ENCODE assay signal across 13 cellular contexts in genomic region chr9:88530051-88530450, GRCh38. TPM values are rescaled to one million over a fixed set of nuclear protein-coding genes. Genes with fewer than 3 reads are reported as not detected.
DNase-seq lines count a peak whose midpoint lies in the region; ATAC-seq, FAIRE-seq and TF ChIP-seq lines count a peak whose summit lies in the region.
"Had no signal": no experiment of that assay in that cellular context is flagged by ENCODE, and none has a peak within 500 bp of the region (broad histone marks: within the 10 kb centered on the region; RNA-seq: fewer than 3 reads in every experiment).

No MANE protein-coding gene starts in this region.

- H3K9ac ChIP-seq in SK-N-SH (peak overlapping the region; percentile 6; the same call in 1 of the 2 replicates), astrocyte (ENCODE audit: low read length) (peak overlapping the region; percentile 58)

- WGBS in SK-N-SH (ENCODE audit: low lambda C conversion rate), result 67% methylated on average over 1 of the region's 1 CpG
- WGBS in hepatocyte (ENCODE audit: low lambda C conversion rate, missing lambda C conversion rate), result 84% methylated on average over 1 of the region's 1 CpG

- DNase-seq in SK-N-SH (no peak), astrocyte (ENCODE audit: low read depth) (peak; percentile 90), hepatocyte (ENCODE audit: low spot score) (no peak), vagina (ENCODE audit: extremely low spot score in 2 of 2) (no peak), NOMO-1 treated with dmso at 0.1 percent for 144 hours (lab: John Stamatoyannopoulos, UW; ENCODE audit: unreplicated experiment) (no peak), HPDE6-E6E7 (ENCODE audit: extremely low spot score) (no peak)
- DNase-seq: 8988T; activated naive CD4-positive, alpha-beta T cell; GOT3; NCI-H1105; NCI-H69 had no signal

- H3K4me3 ChIP-seq in SK-N-SH (ENCODE audit: low read depth in 2 of 2, low read length in 1 of 2) (no peak overlapping the region), astrocyte (ENCODE audit: insufficient read depth, low read depth, low read length) (peak overlapping the region; percentile 21), hepatocyte (no peak overlapping the region), vagina (no peak overlapping the region)

- H3K36me3 Mint-ChIP-seq in astrocyte (ENCODE audit: low read depth, unreplicated experiment), result peaks cover 2% of the 10 kb centered on the region

- TF ChIP-seq POLR2A in vagina (IDR thresholded peaks at IDR 0.05), result no peak

- peaks cover 36% of the 10 kb centered on the region; the same call in 1 of the 2 replicates for H3K79me2 ChIP-seq in SK-N-SH (ENCODE audit: insufficient read depth)
- H3K79me2 ChIP-seq in astrocyte (ENCODE audit: insufficient read depth, low read length), result peaks cover 10% of the 10 kb centered on the region
- H3K79me2 ChIP-seq in hepatocyte, result no peaks in the 10 kb centered on the region

- H2AFZ ChIP-seq in SK-N-SH (ENCODE audit: low read depth) (peak overlapping the region; percentile 13; the same call in 1 of the 2 replicates), astrocyte (ENCODE audit: low read depth, low read length) (peak overlapping the region; percentile 49), hepatocyte (no peak overlapping the region)

- H3K9me3 ChIP-seq in SK-N-SH (no peaks in the 10 kb centered on the region), astrocyte (ENCODE audit: insufficient read depth, low read depth, low read length) (no peaks in the 10 kb centered on the region), hepatocyte (ENCODE audit: low read depth) (no peaks in the 10 kb centered on the region), vagina (no peaks in the 10 kb centered on the region)

- no peak overlapping the region for H3K4me3 Mint-ChIP-seq in astrocyte (ENCODE audit: unreplicated experiment)

- no peaks in the 10 kb centered on the region for H3K9me2 ChIP-seq in SK-N-SH
- no peaks in the 10 kb centered on the region for H3K9me2 ChIP-seq in hepatocyte (replicated peaks; ENCODE audit: insufficient read depth)

- no peak for TF ChIP-seq RAD21 in SK-N-SH (IDR thresholded peaks at IDR 0.05; ENCODE audit: low read length)

- peak overlapping the region; percentile 88 for H3K27ac Mint-ChIP-seq in astrocyte (ENCODE audit: unreplicated experiment)

- no peaks in the 10 kb centered on the region for H3K27me3 Mint-ChIP-seq in astrocyte (ENCODE audit: low read depth, unreplicated experiment)

- peaks cover 8% of the 10 kb centered on the region for H3F3A ChIP-seq in SK-N-SH (replicated peaks; ENCODE audit: insufficient read depth)

- FAIRE-seq in astrocyte (lab: Jason Lieb, UNC), result peak; percentile 87

- peak overlapping the region; percentile 45 for H3K4me2 ChIP-seq in SK-N-SH
- peak overlapping the region; percentile 80 for H3K4me2 ChIP-seq in astrocyte (ENCODE audit: low read length)
- H3K4me2 ChIP-seq in hepatocyte, result peak overlapping the region; percentile 25

- H4K20me1 ChIP-seq in SK-N-SH (ENCODE audit: insufficient read depth) (no peaks in the 10 kb centered on the region), astrocyte (ENCODE audit: insufficient read depth, low read length) (no peaks in the 10 kb centered on the region), hepatocyte (ENCODE audit: insufficient read depth, poor library complexity, severe bottlenecking) (no peaks in the 10 kb centered on the region)

- H3K4me1 ChIP-seq in SK-N-SH (ENCODE audit: control insufficient read depth in 1 of 2, insufficient read depth in 2 of 2, low read depth in 1 of 2, low read length in 1 of 2), result peaks cover 4 to 31% of the 10 kb centered on the region in 2 experiments; a peak in 3 of 4 replicates
- H3K4me1 ChIP-seq in astrocyte (ENCODE audit: insufficient read depth, low read length), result peaks cover 40% of the 10 kb centered on the region
- peaks cover 26% of the 10 kb centered on the region for H3K4me1 ChIP-seq in hepatocyte (ENCODE audit: insufficient read depth)
- H3K4me1 ChIP-seq in vagina, result peaks cover 42% of the 10 kb centered on the region

- POLR2A ChIA-PET in SK-N-SH (lab: Yijun Ruan, JAX), result no interaction called here

- peaks cover 3% of the 10 kb centered on the region for H3K9me3 Mint-ChIP-seq in astrocyte (ENCODE audit: unreplicated experiment)

- TF ChIP-seq CTCF in SK-N-SH (IDR thresholded peaks at IDR 0.05) (no peak), astrocyte (IDR thresholded peaks at IDR 0.05; ENCODE audit: insufficient read depth, low read depth, low read length) (no peak), hepatocyte (IDR thresholded peaks at IDR 0.05; ENCODE audit: poor library complexity) (no peak), vagina (IDR thresholded peaks at IDR 0.05) (no peak)

- H3K27ac ChIP-seq in SK-N-SH (ENCODE audit: low read depth in 2 of 2, low read length in 1 of 2) (peak overlapping the region in 1 of 2 experiments; percentile 61; a peak in 2 of 4 replicates), astrocyte (ENCODE audit: low read depth, low read length) (peak overlapping the region; percentile 86), hepatocyte (peak overlapping the region; percentile 70), vagina (peak overlapping the region; percentile 91)

- ATAC-seq in SK-N-SH treated with all-trans-retinoic acid at 6 μM for 48 hours (no peak), HG03280 (IDR thresholded peaks at IDR 0.05; ENCODE audit: unreplicated experiment) (no peak)

- TF ChIP-seq EP300 in SK-N-SH (IDR thresholded peaks at IDR 0.05; ENCODE audit: borderline replicate concordance in 1 of 2, low read depth in 1 of 2, low read length in 1 of 2), result peak in 1 of 2 experiments; percentile 54; a peak in 1 of 4 replicates

- H3K27me3 ChIP-seq in SK-N-SH (ENCODE audit: insufficient read depth), result no peaks in the 10 kb centered on the region
- no peaks in the 10 kb centered on the region for H3K27me3 ChIP-seq in astrocyte (ENCODE audit: insufficient read depth, low read length)
- no peaks in the 10 kb centered on the region for H3K27me3 ChIP-seq in hepatocyte
- H3K27me3 ChIP-seq in vagina, result no peaks in the 10 kb centered on the region

- H3K4me1 Mint-ChIP-seq in astrocyte (ENCODE audit: low read depth, unreplicated experiment), result peaks cover 31% of the 10 kb centered on the region

- intact Hi-C loops in vagina (cut with DNase I), result no loop called here

- H3K36me3 ChIP-seq in SK-N-SH (replicated peaks in 1 of 2; ENCODE audit: control insufficient read depth in 1 of 2, insufficient read depth in 2 of 2, low read length in 1 of 2), result no peaks in the 10 kb centered on the region
- no peaks in the 10 kb centered on the region for H3K36me3 ChIP-seq in astrocyte (ENCODE audit: insufficient read depth, low read length)
- no peaks in the 10 kb centered on the region for H3K36me3 ChIP-seq in hepatocyte (replicated peaks; ENCODE audit: insufficient read depth, low read depth)
- no peaks in the 10 kb centered on the region for H3K36me3 ChIP-seq in vagina

- CTCF ChIA-PET in SK-N-SH (lab: Yijun Ruan, JAX), result no interaction called here

TF ChIP-seq in SK-N-SH, 30 proteins besides CTCF, POLR2A, EP300 and RAD21 (continues in another document):
- TF ChIP-seq TCF12 (IDR thresholded peaks at IDR 0.05) (peak; percentile 53; the same call in 1 of the 2 replicates), NRF1 (IDR thresholded peaks at IDR 0.05; ENCODE audit: low read depth, low read length) (no peak), MAX (IDR thresholded peaks at IDR 0.05; ENCODE audit: low read depth) (no peak), RFX5 (IDR thresholded peaks at IDR 0.05; ENCODE audit: low read length) (no peak), JUND (IDR thresholded peaks at IDR 0.05) (0 out of 2 replicates have a peak, but pooled peaks have one; percentile 33), TAF1 (IDR thresholded peaks at IDR 0.05; ENCODE audit: borderline replicate concordance, low read depth, low read length) (no peak), FOXM1 (IDR thresholded peaks at IDR 0.05; ENCODE audit: low read depth) (0 out of 2 replicates have a peak, but pooled peaks have one; percentile 42), FOSL2 (IDR thresholded peaks at IDR 0.05; ENCODE audit: borderline replicate concordance, low read depth) (peak; percentile 37; the same call in 1 of the 2 replicates)

TF ChIP-seq in SK-N-SH treated with all-trans-retinoic acid at 6 μM for 48 hours, 23 proteins besides CTCF, POLR2A, EP300 and RAD21 (continues in another document):
- TF ChIP-seq CSRNP3 (CRISPR knock-in tag; IDR thresholded peaks at IDR 0.05) (no peak), ZNF8 (CRISPR knock-in tag; IDR thresholded peaks at IDR 0.05) (no peak), OSR1 (CRISPR knock-in tag; IDR thresholded peaks at IDR 0.05) (no peak), CREB5 (CRISPR knock-in tag; IDR thresholded peaks at IDR 0.05; ENCODE audit: low read depth) (no peak), PPARA (CRISPR knock-in tag; IDR thresholded peaks at IDR 0.05; ENCODE audit: borderline replicate concordance) (no peak), ZNF565 (CRISPR knock-in tag; conservative IDR thresholded peaks at IDR 0.05; ENCODE audit: low read depth) (no peak), GLIS3 (CRISPR knock-in tag; IDR thresholded peaks at IDR 0.05) (no peak), SNAI2 (CRISPR knock-in tag; IDR thresholded peaks at IDR 0.05) (no peak), ZNF70 (CRISPR knock-in tag; IDR thresholded peaks at IDR 0.05) (no peak)

RNA-seq across cellular contexts. Expression of gene NXNL2, which starts 4.9 kb away (rescaled TPM):
- polyA plus RNA-seq in SK-N-SH (2012; rRNA removed) (3.0 and 3.1 TPM in 2 replicates), hepatocyte (1.0 and 2.5 TPM in 2 replicates)
- 1.9 and 2.3 TPM in 2 replicates for polyA plus RNA-seq in SK-N-SH (2012; cell fraction: cytosol; rRNA removed)
- 4.0 and 6.5 TPM in 2 replicates for polyA plus RNA-seq in SK-N-SH (2012; cell fraction: nucleus; rRNA removed)
- total RNA-seq in astrocyte (0.62 and 1.6 TPM in 2 replicates), hepatocyte (0.57 and 0.84 TPM in 2 replicates), vagina (2.5 TPM)

Comparison
In these comparisons a context has a peak if more than half of its experiments do, and no peak if none do; other contexts are left out.
1. H3K4me2 ChIP-seq: peak in every context shown above with its lines; median percentile 80 in astrocyte; 45 in SK-N-SH; 25 in hepatocyte.